In the genomic region with DNA sequence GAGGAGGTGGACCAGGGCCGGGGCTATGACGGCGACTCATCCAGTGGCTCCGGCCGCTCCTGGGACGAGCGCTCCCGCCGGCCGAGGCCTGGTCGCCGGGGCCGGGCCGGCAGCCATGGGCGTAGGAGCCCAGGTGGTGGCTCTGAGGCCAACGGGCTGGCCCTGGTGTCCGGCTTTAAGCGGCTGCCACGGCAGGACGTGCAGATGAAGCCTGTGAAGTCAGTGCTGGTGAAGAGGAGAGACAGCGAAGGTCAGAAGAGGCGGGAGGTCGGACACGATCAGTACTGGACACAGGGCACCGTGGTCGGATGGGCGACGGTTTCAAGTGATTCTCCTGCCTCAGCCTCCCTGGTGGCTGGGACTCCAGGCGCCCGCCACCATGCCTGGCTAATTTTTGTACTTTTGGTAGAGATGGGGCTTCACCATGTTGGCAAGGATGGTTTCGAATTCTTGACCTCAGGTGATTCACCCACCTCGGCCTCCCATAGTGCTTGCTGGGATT, we compare ENCODE assay signal across 25 cellular contexts. TPM values are rescaled to one million over a fixed set of nuclear protein-coding genes. Genes with fewer than 3 reads are reported as not detected.
DNase-seq lines count a peak whose midpoint lies in the region; ATAC-seq, FAIRE-seq and TF ChIP-seq lines count a peak whose summit lies in the region.
"Had no signal": no experiment of that assay in that cellular context is flagged by ENCODE, and none has a peak within 500 bp of the region (broad histone marks: within the 10 kb centered on the region; RNA-seq: fewer than 3 reads in every experiment).

No MANE protein-coding gene starts in this region.

- no peaks in the 10 kb centered on the region for H3K27me3 ChIP-seq in K562 (ENCODE audit: control insufficient read depth in 2 of 2, insufficient read depth in 2 of 2, low read length in 2 of 2)
- H3K27me3 ChIP-seq in dorsolateral prefrontal cortex, result peaks cover 0 to 5% (median 0%) of the 10 kb centered on the region in 45 donors
- H3K27me3 ChIP-seq: BLaER1 treated with 17β-estradiol and CSF1 and Interleukin-3, amounts not matched to agents 10 nM and 100 nM had no signal

- no peak overlapping the region for H3K4me3 Mint-ChIP-seq in natural killer cell treated with Interleukin-12 subunit alpha and Interleukin-12 subunit beta and Interleukin-15 and Interleukin-18, amount 100 ng/mL, for 72 hours
- H3K4me3 Mint-ChIP-seq in natural killer cell, result no peak overlapping the region
- H3K4me3 Mint-ChIP-seq: CD14-positive monocyte; CD4-positive, alpha-beta T cell; CD8-positive, alpha-beta memory T cell; HFFc6 had no signal

- H3K27me3 Mint-ChIP-seq in natural killer cell treated with Interleukin-12 subunit alpha and Interleukin-12 subunit beta and Interleukin-15 and Interleukin-18, amount 100 ng/mL, for 72 hours, result no peaks in the 10 kb centered on the region
- H3K27me3 Mint-ChIP-seq in natural killer cell (ENCODE audit: low read depth in 2 of 2), result peaks cover 0 to 3% of the 10 kb centered on the region in 2 donors
- H3K27me3 Mint-ChIP-seq: CD4-positive, alpha-beta T cell; CD8-positive, alpha-beta memory T cell had no signal

- POLR2A ChIA-PET in K562 (lab: Yijun Ruan, JAX), result interaction anchor here (0.6 to 0.7 kb wide), 2 partner anchors 13 to 26 kb away, joined by 3 to 5 read pairs; no protein-coding TSS in a partner anchor

- no peak overlapping the region for H3K9ac ChIP-seq in K562 (ENCODE audit: insufficient read depth in 1 of 2, low read depth in 2 of 2, low read length in 2 of 2)
- H3K9ac ChIP-seq: BLaER1 treated with 17β-estradiol and CSF1 and Interleukin-3, amounts not matched to agents 10 nM and 100 nM had no signal

- H3K79me2 ChIP-seq in K562 (ENCODE audit: control insufficient read depth, insufficient read depth, low read length), result no peaks in the 10 kb centered on the region

- no peak for TF ChIP-seq RAD21 in K562 (CRISPR knock-in tag; conservative IDR thresholded peaks at IDR 0.05 in 1 of 2, IDR thresholded peaks at IDR 0.05 in 1 of 2)

- TF ChIP-seq EP300 in K562 (IDR thresholded peaks at IDR 0.05; ENCODE audit: low read length), result no peak

- H4K20me1 ChIP-seq in K562 (replicated peaks; ENCODE audit: control insufficient read depth, insufficient read depth, low read length), result no peaks in the 10 kb centered on the region
- H4K20me1 ChIP-seq: BLaER1 treated with 17β-estradiol and CSF1 and Interleukin-3, amounts not matched to agents 10 nM and 100 nM had no signal

- no peaks in the 10 kb centered on the region for H3K9me3 ChIP-seq in K562 (replicated peaks; ENCODE audit: control insufficient read depth, insufficient read depth, low read depth, low read length)
- H3K9me3 ChIP-seq: A549; BE2C; BLaER1 treated with 17β-estradiol and CSF1 and Interleukin-3, amounts not matched to agents 10 nM and 100 nM had no signal

- H2AFZ ChIP-seq in K562 (ENCODE audit: low read depth, low read length), result 0 out of 2 replicates have a peak overlapping the region, but pooled peaks have one; percentile 32

- in situ Hi-C loops in K562 (cut with MboI), result no loop called here

- no peak for FAIRE-seq in K562 (lab: Jason Lieb, UNC)
- FAIRE-seq: A549, D721Med, GM12878, GM19239, H54 had no signal

- DNase-seq in natural killer cell treated with Interleukin-12 subunit alpha and Interleukin-12 subunit beta and Interleukin-15 and Interleukin-18, amount 100 ng/mL, for 72 hours (ENCODE audit: low spot score), result peak; percentile 50
- no peak for DNase-seq in natural killer cell
- no peak for DNase-seq in K562 (ENCODE audit: extremely low read depth in 1 of 4, low spot score in 3 of 4)
- DNase-seq in dorsolateral prefrontal cortex, result no peak
- DNase-seq in cardiac septum (ENCODE audit: low spot score), result no peak
- DNase-seq: 8988T; ACHN; AML-193; BE2C; CD4-positive, alpha-beta T cell; CD8-positive, alpha-beta memory T cell; DMS 273 treated with DMSO at 0.1 percent for 48 hours; DMS79; EL; GDM1; GOT3; HCEC 1CT; HFFc6 had no signal

- no TSS peak for BruUV-seq in K562 (replicated peaks; lab: Mats Ljungman, UMichigan)

- no peak overlapping the region for H3K27ac Mint-ChIP-seq in natural killer cell treated with Interleukin-12 subunit alpha and Interleukin-12 subunit beta and Interleukin-15 and Interleukin-18, amount 100 ng/mL, for 72 hours
- no peak overlapping the region for H3K27ac Mint-ChIP-seq in natural killer cell
- H3K27ac Mint-ChIP-seq: CD14-positive monocyte; CD4-positive, alpha-beta T cell; HFFc6 had no signal

- H3K9me1 ChIP-seq in K562 (ENCODE audit: control insufficient read depth, insufficient read depth, low read length), result no peaks in the 10 kb centered on the region

- H3K4me1 Mint-ChIP-seq in natural killer cell treated with Interleukin-12 subunit alpha and Interleukin-12 subunit beta and Interleukin-15 and Interleukin-18, amount 100 ng/mL, for 72 hours (ENCODE audit: low read depth in 2 of 2), result peaks cover 5 to 6% of the 10 kb centered on the region in 2 donors
- H3K4me1 Mint-ChIP-seq in natural killer cell, result no peaks in the 10 kb centered on the region
- H3K4me1 Mint-ChIP-seq: CD14-positive monocyte; CD8-positive, alpha-beta memory T cell had no signal

- H3K36me3 ChIP-seq in K562 (ENCODE audit: control insufficient read depth, insufficient read depth, low read length), result no peaks in the 10 kb centered on the region
- H3K36me3 ChIP-seq: BE2C; BLaER1 treated with 17β-estradiol and CSF1 and Interleukin-3, amounts not matched to agents 10 nM and 100 nM had no signal

- intact Hi-C loops in natural killer cell (cut with micrococcal nuclease), result no loop called here
- intact Hi-C loops in K562 (cut with micrococcal nuclease), result no loop called here
- intact Hi-C loops in dorsolateral prefrontal cortex (cut with DNase I), result no loop called here
- intact Hi-C loops in cardiac septum (cut with DNase I), result no loop called here

- TF ChIP-seq CTCF in natural killer cell (IDR thresholded peaks at IDR 0.05), result no peak
- no peak for TF ChIP-seq CTCF in K562 (IDR thresholded peaks at IDR 0.05 in 2 of 3, conservative IDR thresholded peaks at IDR 0.05 in 1 of 3; ENCODE audit: insufficient read depth in 2 of 3, low read depth in 1 of 3, low read length in 3 of 3)
- no peak for TF ChIP-seq CTCF in dorsolateral prefrontal cortex (IDR thresholded peaks at IDR 0.05 in 54 of 56, conservative IDR thresholded peaks at IDR 0.05 in 2 of 56; ENCODE audit: low read depth in 1 of 56, partially characterized antibody in 56 of 56)

- no peak for ATAC-seq in natural killer cell treated with Interleukin-12 subunit alpha and Interleukin-12 subunit beta and Interleukin-15 and Interleukin-18, amount 100 ng/mL, for 72 hours
- no peak for ATAC-seq in natural killer cell
- no peak for ATAC-seq in K562
- ATAC-seq: A549, GM12878 had no signal

- no peak for TF ChIP-seq POLR2A in K562 (conservative IDR thresholded peaks at IDR 0.05)

- no peaks in the 10 kb centered on the region for H3K9me3 Mint-ChIP-seq in natural killer cell treated with Interleukin-12 subunit alpha and Interleukin-12 subunit beta and Interleukin-15 and Interleukin-18, amount 100 ng/mL, for 72 hours
- no peaks in the 10 kb centered on the region for H3K9me3 Mint-ChIP-seq in natural killer cell
- H3K9me3 Mint-ChIP-seq: CD4-positive, alpha-beta T cell; CD8-positive, alpha-beta memory T cell; HFFc6 had no signal

- H3K36me3 Mint-ChIP-seq in natural killer cell treated with Interleukin-12 subunit alpha and Interleukin-12 subunit beta and Interleukin-15 and Interleukin-18, amount 100 ng/mL, for 72 hours, result no peaks in the 10 kb centered on the region
- no peaks in the 10 kb centered on the region for H3K36me3 Mint-ChIP-seq in natural killer cell
- H3K36me3 Mint-ChIP-seq: CD14-positive monocyte had no signal

- no peak overlapping the region for H3K4me2 ChIP-seq in K562 (ENCODE audit: insufficient read depth, low read length)
- H3K4me2 ChIP-seq: A549; BLaER1 treated with 17β-estradiol and CSF1 and Interleukin-3, amounts not matched to agents 10 nM and 100 nM had no signal

- CTCF ChIA-PET in K562 (lab: Yijun Ruan, JAX; ENCODE audit: low intra/inter-chr PET ratio), result no interaction called here

- no peak overlapping the region for H3K4me3 ChIP-seq in K562
- H3K4me3 ChIP-seq in dorsolateral prefrontal cortex, result no peak overlapping the region
- H3K4me3 ChIP-seq: A549; BLaER1 treated with 17β-estradiol and CSF1 and Interleukin-3, amounts not matched to agents 10 nM and 100 nM; GM12878 had no signal

- WGBS in K562 (ENCODE audit: insufficient coverage, low coverage, missing lambda C conversion rate), result 63% methylated on average over 25 of the region's 32 CpGs

- no peak overlapping the region for H3K27ac ChIP-seq in K562 (ENCODE audit: extremely low read depth, low read depth, low read length)
- H3K27ac ChIP-seq in dorsolateral prefrontal cortex, result no peak overlapping the region
- H3K27ac ChIP-seq: A549; BLaER1 treated with 17β-estradiol and CSF1 and Interleukin-3, amounts not matched to agents 10 nM and 100 nM had no signal

- H3K4me1 ChIP-seq in K562 (replicated peaks in 1 of 2; ENCODE audit: control insufficient read depth in 2 of 2, insufficient read depth in 2 of 2, low read length in 2 of 2), result peaks cover 5 to 21% of the 10 kb centered on the region in 2 experiments; a peak in 4 of 5 replicates
- H3K4me1 ChIP-seq: BE2C had no signal

RNA-seq across cellular contexts. Expression of gene TJP3, which starts 22.3 kb away (rescaled TPM):
- 1 to 10 TPM in 1 of 2 donors, under 1 TPM in 1; 0.57 to 2.1 TPM for total RNA-seq in natural killer cell treated with Interleukin-12 subunit alpha and Interleukin-12 subunit beta and Interleukin-15 and Interleukin-18, amount 100 ng/mL, for 72 hours
- total RNA-seq in natural killer cell (1 to 10 TPM; 1.1 to 2.9 (median 1.3) TPM), K562 (2014; rRNA removed) (0.82 and 1.3 TPM in 2 replicates), K562 (2014; rRNA removed; fragmentation: Illumina TruSeq; extraction: Trizol) (0.11 and 0.38 TPM in 2 replicates), K562 (2015; rRNA removed; fragmentation: Illumina TruSeq; extraction: Trizol) (0.34 and 0.58 TPM in 2 replicates), K562 (2021) (0.92 and 2.4 TPM in 2 replicates), dorsolateral prefrontal cortex (1 to 10 TPM in 12 of 120 experiments, under 1 TPM in 19, not detected in 89; 0.14 to 4.5 (median 0.81) TPM), cardiac septum (not detected)
- 1.8 and 7.1 TPM in 2 replicates for total RNA-seq in K562 (2011; cell fraction: chromatin; rRNA removed; ENCODE audit: low replicate concordance)
- 2.9 and 3.5 TPM in 2 replicates for total RNA-seq in K562 (2011; cell fraction: nucleolus; rRNA removed)
- total RNA-seq in K562 (2011; cell fraction: nucleoplasm; rRNA removed), result 1.8 and 2.6 TPM in 2 replicates
- polyA plus RNA-seq in K562 (2011; rRNA removed) (1.8 and 2.2 TPM in 2 replicates), K562 (2014; fragmentation: Illumina TruSeq; extraction: Trizol) (0.54 and 1.1 TPM in 2 replicates), K562 (2014; fragmentation: Nextera tagmentation; extraction: Ambion mirVana) (under 1 TPM in 1 of 2 experiments, not detected in 1; 0.11 TPM), K562 (2014; rRNA removed) (0.56 and 0.73 TPM in 2 replicates)
- 1.9 and 5.2 TPM in 2 replicates for polyA plus RNA-seq in K562 (2011; cell fraction: cytosol; rRNA removed)
- 4.3 and 9.8 TPM in 2 replicates for polyA plus RNA-seq in K562 (2011; cell fraction: nucleus; rRNA removed)
- 3.2 and 4.0 TPM in 2 replicates for polyA plus RNA-seq in K562 (2012)
- polyA minus RNA-seq in K562 (2011; rRNA and poly(A)+ RNA removed), result 1.5 and 1.9 TPM in 2 replicates
- 0.86 and 2.2 TPM in 2 replicates for polyA minus RNA-seq in K562 (2011; cell fraction: cytosol; rRNA and poly(A)+ RNA removed)
- 2.3 and 3.4 TPM in 2 replicates for polyA minus RNA-seq in K562 (2011; cell fraction: nucleus; rRNA and poly(A)+ RNA removed)
- total RNA-seq: HFFc6 had no signal
- polyA plus RNA-seq: CD14-positive monocyte had no signal

RNA-seq across cellular contexts. Expression of gene PIP5K1C, which starts 30.2 kb away (rescaled TPM):
- 10 to 100 TPM; 27.0 to 29.6 TPM for total RNA-seq in natural killer cell treated with Interleukin-12 subunit alpha and Interleukin-12 subunit beta and Interleukin-15 and Interleukin-18, amount 100 ng/mL, for 72 hours
- total RNA-seq in natural killer cell (10 to 100 TPM; 35.0 to 49.2 (median 36.8) TPM), K562 (2014; rRNA removed) (6.0 and 10.7 TPM in 2 replicates), K562 (2014; rRNA removed; fragmentation: Illumina TruSeq; extraction: Trizol) (1.4 and 1.9 TPM in 2 replicates), K562 (2015; rRNA removed; fragmentation: Illumina TruSeq; extraction: Trizol) (4.1 and 5.3 TPM in 2 replicates), K562 (2021) (21.4 and 22.1 TPM in 2 replicates), dorsolateral prefrontal cortex (100 to 1,000 TPM in 105 of 120 experiments, 10 to 100 TPM in 15; 52.4 to 207 (median 126) TPM), cardiac septum (38.2 TPM)
- 21.1 and 62.3 TPM in 2 replicates for total RNA-seq in K562 (2011; cell fraction: chromatin; rRNA removed; ENCODE audit: low replicate concordance)
- total RNA-seq in K562 (2011; cell fraction: nucleolus; rRNA removed), result 28.3 and 30.5 TPM in 2 replicates
- 15.8 and 17.5 TPM in 2 replicates for total RNA-seq in K562 (2011; cell fraction: nucleoplasm; rRNA removed)
- polyA plus RNA-seq in K562 (2011; rRNA removed) (2.9 and 5.8 TPM in 2 replicates), K562 (2014; fragmentation: Illumina TruSeq; extraction: Trizol) (8.0 and 11.3 TPM in 2 replicates), K562 (2014; fragmentation: Nextera tagmentation; extraction: Ambion mirVana) (under 1 TPM; 0.38 to 0.61 TPM), K562 (2014; rRNA removed) (7.6 and 8.3 TPM in 2 replicates)
- polyA plus RNA-seq in K562 (2011; cell fraction: cytosol; rRNA removed), result 2.9 and 6.4 TPM in 2 replicates
- polyA plus RNA-seq in K562 (2011; cell fraction: nucleus; rRNA removed), result 9.4 and 20.2 TPM in 2 replicates
- 16.8 and 22.4 TPM in 2 replicates for polyA plus RNA-seq in K562 (2012)
- 5.1 and 9.5 TPM in 2 replicates for polyA minus RNA-seq in K562 (2011; rRNA and poly(A)+ RNA removed)
- polyA minus RNA-seq in K562 (2011; cell fraction: cytosol; rRNA and poly(A)+ RNA removed), result 15.8 and 26.9 TPM in 2 replicates
- 13.1 and 15.9 TPM in 2 replicates for polyA minus RNA-seq in K562 (2011; cell fraction: nucleus; rRNA and poly(A)+ RNA removed)

RNA-seq across cellular contexts. Expression of gene APBA3, which starts 31.0 kb away (rescaled TPM):
- total RNA-seq in natural killer cell treated with Interleukin-12 subunit alpha and Interleukin-12 subunit beta and Interleukin-15 and Interleukin-18, amount 100 ng/mL, for 72 hours, result 10 to 100 TPM; 40.6 to 55.4 TPM
- 10 to 100 TPM; 39.9 to 53.6 (median 43.8) TPM for total RNA-seq in natural killer cell
- 27.4 and 90.5 TPM in 2 replicates for total RNA-seq in K562 (2011; cell fraction: chromatin; rRNA removed; ENCODE audit: low replicate concordance)
- 79.5 and 85.9 TPM in 2 replicates for total RNA-seq in K562 (2011; cell fraction: nucleolus; rRNA removed)
- total RNA-seq in K562 (2011; cell fraction: nucleoplasm; rRNA removed), result 36.4 and 47.7 TPM in 2 replicates
- total RNA-seq in K562 (2014; rRNA removed), result 28.8 and 29.5 TPM in 2 replicates
- 1.4 and 2.8 TPM in 2 replicates for total RNA-seq in K562 (2014; rRNA removed; fragmentation: Illumina TruSeq; extraction: Trizol)
- total RNA-seq in K562 (2015; rRNA removed; fragmentation: Illumina TruSeq; extraction: Trizol), result 10.8 and 14.0 TPM in 2 replicates
- total RNA-seq in K562 (2021), result 19.7 and 23.8 TPM in 2 replicates
- polyA plus RNA-seq in K562 (2011; rRNA removed), result 11.5 and 20.7 TPM in 2 replicates
- 17.0 and 42.5 TPM in 2 replicates for polyA plus RNA-seq in K562 (2011; cell fraction: cytosol; rRNA removed)
- 56.1 and 107 TPM in 2 replicates for polyA plus RNA-seq in K562 (2011; cell fraction: nucleus; rRNA removed)
- polyA plus RNA-seq in K562 (2012), result 11.3 and 21.1 TPM in 2 replicates
- 9.0 and 18.5 TPM in 2 replicates for polyA plus RNA-seq in K562 (2014; fragmentation: Illumina TruSeq; extraction: Trizol)
- polyA plus RNA-seq in K562 (2014; fragmentation: Nextera tagmentation; extraction: Ambion mirVana), result under 1 TPM; 0.10 to 0.42 TPM
- 25.0 and 28.2 TPM in 2 replicates for polyA plus RNA-seq in K562 (2014; rRNA removed)
- 3.0 and 6.7 TPM in 2 replicates for polyA minus RNA-seq in K562 (2011; rRNA and poly(A)+ RNA removed)
- polyA minus RNA-seq in K562 (2011; cell fraction: cytosol; rRNA and poly(A)+ RNA removed), result 13.3 and 13.6 TPM in 2 replicates
- 27.1 and 27.5 TPM in 2 replicates for polyA minus RNA-seq in K562 (2011; cell fraction: nucleus; rRNA and poly(A)+ RNA removed)
- 10 to 100 TPM; 12.2 to 49.7 (median 26.9) TPM for total RNA-seq in dorsolateral prefrontal cortex
- total RNA-seq in cardiac septum, result 12.5 TPM

RNA-seq across cellular contexts. Expression of gene MRPL54, which starts 32.0 kb away (rescaled TPM):
- 10 to 100 TPM; 58.5 to 75.1 TPM for total RNA-seq in natural killer cell treated with Interleukin-12 subunit alpha and Interleukin-12 subunit beta and Interleukin-15 and Interleukin-18, amount 100 ng/mL, for 72 hours
- 10 to 100 TPM; 54.1 to 60.5 (median 55.5) TPM for total RNA-seq in natural killer cell
- 2.2 and 8.0 TPM in 2 replicates for total RNA-seq in K562 (2011; cell fraction: chromatin; rRNA removed; ENCODE audit: low replicate concordance)
- 17.5 and 22.6 TPM in 2 replicates for total RNA-seq in K562 (2011; cell fraction: nucleolus; rRNA removed)
- 10.3 and 13.7 TPM in 2 replicates for total RNA-seq in K562 (2011; cell fraction: nucleoplasm; rRNA removed)
- total RNA-seq in K562 (2014; rRNA removed), result 120 and 124 TPM in 2 replicates
- 31.5 and 35.9 TPM in 2 replicates for total RNA-seq in K562 (2014; rRNA removed; fragmentation: Illumina TruSeq; extraction: Trizol)
- 93.8 and 97.3 TPM in 2 replicates for total RNA-seq in K562 (2015; rRNA removed; fragmentation: Illumina TruSeq; extraction: Trizol)
- 83.2 and 87.9 TPM in 2 replicates for total RNA-seq in K562 (2021)
- polyA plus RNA-seq in K562 (2011; rRNA removed), result 44.2 and 52.3 TPM in 2 replicates
- 78.5 and 131 TPM in 2 replicates for polyA plus RNA-seq in K562 (2011; cell fraction: cytosol; rRNA removed)
- polyA plus RNA-seq in K562 (2011; cell fraction: nucleus; rRNA removed), result 26.1 and 29.8 TPM in 2 replicates
- 61.4 and 75.3 TPM in 2 replicates for polyA plus RNA-seq in K562 (2012)
- 56.9 and 68.4 TPM in 2 replicates for polyA plus RNA-seq in K562 (2014; fragmentation: Illumina TruSeq; extraction: Trizol)
- 10 to 100 TPM in 1 of 2 experiments, 1 to 10 TPM in 1; 3.5 to 13.6 TPM for polyA plus RNA-seq in K562 (2014; fragmentation: Nextera tagmentation; extraction: Ambion mirVana)
- polyA plus RNA-seq in K562 (2014; rRNA removed), result 93.7 and 131 TPM in 2 replicates
- 4.1 and 5.0 TPM in 2 replicates for polyA minus RNA-seq in K562 (2011; rRNA and poly(A)+ RNA removed)
- polyA minus RNA-seq in K562 (2011; cell fraction: cytosol; rRNA and poly(A)+ RNA removed), result 8.6 and 16.9 TPM in 2 replicates
- 6.2 and 6.3 TPM in 2 replicates for polyA minus RNA-seq in K562 (2011; cell fraction: nucleus; rRNA and poly(A)+ RNA removed)
- total RNA-seq in dorsolateral prefrontal cortex, result 10 to 100 TPM; 21.6 to 65.1 (median 45.6) TPM
- 81.4 TPM for total RNA-seq in cardiac septum

RNA-seq across cellular contexts. Expression of gene RAX2, which starts 41.5 kb away (rescaled TPM):
- under 1 TPM in 1 of 2 donors, not detected in 1; 0.21 TPM for total RNA-seq in natural killer cell treated with Interleukin-12 subunit alpha and Interleukin-12 subunit beta and Interleukin-15 and Interleukin-18, amount 100 ng/mL, for 72 hours
- total RNA-seq in natural killer cell (not detected), K562 (2014; rRNA removed) (not detected in 2 replicates), K562 (2014; rRNA removed; fragmentation: Illumina TruSeq; extraction: Trizol) (not detected in 2 replicates), K562 (2015; rRNA removed; fragmentation: Illumina TruSeq; extraction: Trizol) (not detected in 2 replicates), K562 (2021) (not detected in 2 replicates), dorsolateral prefrontal cortex (1 to 10 TPM in 5 of 120 experiments, under 1 TPM in 30, not detected in 85; 0.16 to 2.6 (median 0.31) TPM), cardiac septum (not detected)
- not detected in 2 replicates for total RNA-seq in K562 (2011; cell fraction: chromatin; rRNA removed; ENCODE audit: low replicate concordance)
- not detected in 2 replicates for total RNA-seq in K562 (2011; cell fraction: nucleolus; rRNA removed)
- total RNA-seq in K562 (2011; cell fraction: nucleoplasm; rRNA removed), result not detected in 2 replicates
- polyA plus RNA-seq in K562 (2011; rRNA removed) (not detected in 2 replicates), K562 (2014; fragmentation: Illumina TruSeq; extraction: Trizol) (not detected in 2 replicates), K562 (2014; fragmentation: Nextera tagmentation; extraction: Ambion mirVana) (not detected), K562 (2014; rRNA removed) (not detected in 2 replicates)
- polyA plus RNA-seq in K562 (2011; cell fraction: cytosol; rRNA removed), result 0.07 TPM in 1 of 2 replicates, not detected in the other
- polyA plus RNA-seq in K562 (2011; cell fraction: nucleus; rRNA removed), result not detected in 2 replicates
- polyA plus RNA-seq in K562 (2012), result not detected in 2 replicates
- polyA minus RNA-seq in K562 (2011; rRNA and poly(A)+ RNA removed), result not detected in 2 replicates
- polyA minus RNA-seq in K562 (2011; cell fraction: cytosol; rRNA and poly(A)+ RNA removed), result not detected in 2 replicates
- not detected in 2 replicates for polyA minus RNA-seq in K562 (2011; cell fraction: nucleus; rRNA and poly(A)+ RNA removed)
- total RNA-seq: CD4-positive, alpha-beta T cell; CD8-positive, alpha-beta memory T cell; GM12878; HFFc6 had no signal
- polyA plus RNA-seq: A549; CD14-positive monocyte; CD8-positive, alpha-beta memory T cell; GM12878 had no signal
